In the genomic region with DNA sequence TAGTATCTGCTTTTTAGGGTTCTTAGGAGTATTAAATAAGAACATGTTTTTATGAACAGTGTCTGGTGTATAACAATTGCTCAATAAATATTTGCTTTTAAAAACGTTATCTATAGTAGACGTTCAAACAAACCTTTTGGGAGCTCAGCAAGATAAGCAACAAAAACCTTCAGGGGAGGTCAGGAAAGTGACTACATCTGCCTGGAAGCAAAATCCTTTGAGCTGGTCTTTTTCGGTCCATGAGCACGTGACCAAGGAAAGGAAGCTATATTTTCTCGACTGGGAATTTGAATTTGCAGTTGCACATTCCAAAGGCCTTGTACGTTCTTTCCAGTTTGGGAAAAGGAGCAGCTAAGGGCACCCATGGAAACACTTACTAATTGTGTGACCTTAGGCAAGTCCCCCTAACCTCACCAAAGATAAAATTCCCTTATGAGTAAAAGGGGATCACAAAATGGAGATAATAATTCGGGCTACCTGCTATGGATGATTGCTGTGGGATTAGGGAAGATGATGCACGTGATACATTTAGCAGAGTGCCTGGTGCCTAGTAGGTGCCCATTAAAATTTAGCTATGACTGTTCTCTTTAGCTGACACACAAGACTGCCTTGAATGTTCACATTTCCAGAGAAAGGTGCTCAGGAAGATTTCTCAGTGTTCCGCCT, we compare ENCODE assay signal across 8 cellular contexts. TPM values are rescaled to one million over a fixed set of nuclear protein-coding genes. Genes with fewer than 3 reads are reported as not detected.
DNase-seq lines count a peak whose midpoint lies in the region; ATAC-seq and TF ChIP-seq lines count a peak whose summit lies in the region.

No MANE protein-coding gene starts in this region.

- H4K91ac ChIP-seq in IMR-90 (ENCODE audit: insufficient read depth, low read depth, low read length) = 0 out of 2 replicates have a peak overlapping the region, but pooled peaks have one; percentile 19

- no peak overlapping the region for H4K5ac ChIP-seq in IMR-90 (ENCODE audit: low read depth, low read length)

- H3K4me3 Mint-ChIP-seq in central memory CD8-positive, alpha-beta T cell = peak overlapping the region; percentile 96
- H3K4me3 Mint-ChIP-seq in neural progenitor cell = no peak overlapping the region

- no peak overlapping the region for H2AK5ac ChIP-seq in IMR-90 (ENCODE audit: low read depth, low read length)

- ATAC-seq in IMR-90 (ENCODE audit: low read depth) (no peak), HG02970 (IDR thresholded peaks at IDR 0.05; ENCODE audit: low FRiP score, unreplicated experiment) (no peak)
- no peak for ATAC-seq in central memory CD8-positive, alpha-beta T cell (replicated peaks; ENCODE audit: extremely low read depth, poor library complexity, severe bottlenecking)

- H3K4me1 ChIP-seq in IMR-90 (ENCODE audit: control insufficient read depth, insufficient read depth, low read length) = peaks cover 16% of the 10 kb centered on the region
- H3K4me1 ChIP-seq in neural progenitor cell = no peaks in the 10 kb centered on the region

- no peak overlapping the region for H4K8ac ChIP-seq in IMR-90 (ENCODE audit: low read depth in 2 of 2, low read length in 2 of 2)

- dilution Hi-C loops in IMR-90 (cut with HindIII; ENCODE audit: low sequenced_read_pairs, unreplicated experiment) = no loop called here

- H2AK9ac ChIP-seq in IMR-90 (replicated peaks; ENCODE audit: low read depth, low read length, poor library complexity) = no peak overlapping the region

- TF ChIP-seq RAD21 in IMR-90 (IDR thresholded peaks at IDR 0.05; ENCODE audit: low read length) = no peak

- H3K14ac ChIP-seq in IMR-90 (replicated peaks; ENCODE audit: low read depth, low read length) = peak overlapping the region; percentile 19; the same call in 1 of the 2 replicates

- H2BK120ac ChIP-seq in IMR-90 (ENCODE audit: low read depth, low read length) = 0 out of 2 replicates have a peak overlapping the region, but pooled peaks have one; percentile 5

- TF ChIP-seq CTCF in GM12865 (IDR thresholded peaks at IDR 0.05; ENCODE audit: insufficient read depth, low read depth, low read length, missing control alignments) (no peak), IMR-90 (conservative IDR thresholded peaks at IDR 0.05; ENCODE audit: low read depth, low read length) (no peak), neural progenitor cell (IDR thresholded peaks at IDR 0.05) (no peak), lower leg skin (IDR thresholded peaks at IDR 0.05) (no peak)

- no peak overlapping the region for H3K23ac ChIP-seq in IMR-90 (ENCODE audit: low read depth, low read length)

- WGBS in IMR-90 (ENCODE audit: extremely low coverage in 2 of 2, insufficient read length in 1 of 2), 2 experiments = 84% methylated on average over 6 of the region's 9 CpGs; no CpG with 5 or more reads in 1 of the 2 experiments
- WGBS in lower leg skin, 2 donors = 59 to 67% methylated on average over 9 of the region's 9 CpGs

- H3K4me2 ChIP-seq in IMR-90 (ENCODE audit: low read depth, low read length) (peak overlapping the region; percentile 6), neural progenitor cell (no peak overlapping the region)

- H3K9me1 ChIP-seq in IMR-90 (ENCODE audit: insufficient read depth, low read length) = peaks cover 3% of the 10 kb centered on the region; the same call in 1 of the 2 replicates

- no peaks in the 10 kb centered on the region for H3K36me3 ChIP-seq in IMR-90 (ENCODE audit: control insufficient read depth, insufficient read depth, low read length)
- H3K36me3 ChIP-seq in neural progenitor cell = no peaks in the 10 kb centered on the region

- BruUV-seq in IMR-90 (replicated peaks; lab: Mats Ljungman, UMichigan) = no TSS peak

- peak overlapping the region; percentile 13 for H3K4ac ChIP-seq in IMR-90 (ENCODE audit: low read depth, low read length)

- H3K9ac ChIP-seq in IMR-90 (ENCODE audit: low read depth, low read length) = no peak overlapping the region
- H3K9ac ChIP-seq in neural progenitor cell = no peak overlapping the region

- no peaks in the 10 kb centered on the region for H3F3A ChIP-seq in neural progenitor cell (ENCODE audit: low read depth)

- H3K9me3 ChIP-seq in IMR-90 (ENCODE audit: control insufficient read depth, insufficient read depth, low read length) (no peaks in the 10 kb centered on the region), neural progenitor cell (ENCODE audit: low read depth) (no peaks in the 10 kb centered on the region)

- in situ Hi-C loops in IMR-90 (cut with MboI; ENCODE audit: low sequenced_read_pairs) = no loop called here

- H3K56ac ChIP-seq in IMR-90 (ENCODE audit: extremely low read depth, insufficient read depth, low read length) = no peak overlapping the region

- DNase-seq in GM12865 (ENCODE audit: low read depth) (no peak), IMR-90 (no peak), neural progenitor cell (ENCODE audit: low spot score) (no peak), lower leg skin (ENCODE audit: low spot score in 2 of 2) (no peak), SW 1271 (lab: John Stamatoyannopoulos, UW) (no peak), islet precursor cell (no peak)
- no peak for DNase-seq in central memory CD8-positive, alpha-beta T cell (ENCODE audit: low spot score in 2 of 2)

- CTCF ChIA-PET in IMR-90 (lab: Yijun Ruan, JAX) = interaction anchor here (1.4 to 2.3 kb wide), 2 partner anchors 9 to 28 kb away, joined by 3 to 14 read pairs; no protein-coding TSS in a partner anchor

- H3K27ac Mint-ChIP-seq in central memory CD8-positive, alpha-beta T cell (ENCODE audit: low read depth) = peak overlapping the region; percentile 98
- H3K27ac Mint-ChIP-seq in neural progenitor cell = no peak overlapping the region

- peaks cover 16% of the 10 kb centered on the region for H3K36me3 Mint-ChIP-seq in central memory CD8-positive, alpha-beta T cell (ENCODE audit: insufficient read depth)
- no peaks in the 10 kb centered on the region for H3K36me3 Mint-ChIP-seq in neural progenitor cell

- no peak overlapping the region for H2BK15ac ChIP-seq in IMR-90 (ENCODE audit: low read depth, low read length)

- H4K20me1 ChIP-seq in IMR-90 (ENCODE audit: insufficient read depth, low read length) (no peaks in the 10 kb centered on the region), neural progenitor cell (ENCODE audit: low read depth) (no peaks in the 10 kb centered on the region)

- H3K9me3 Mint-ChIP-seq in central memory CD8-positive, alpha-beta T cell = no peaks in the 10 kb centered on the region
- H3K9me3 Mint-ChIP-seq in neural progenitor cell = peaks cover 4% of the 10 kb centered on the region

- H2BK20ac ChIP-seq in IMR-90 (ENCODE audit: low read depth, low read length) = peak overlapping the region; percentile 39

- peaks cover 57% of the 10 kb centered on the region for H3K4me1 Mint-ChIP-seq in central memory CD8-positive, alpha-beta T cell
- peaks cover 6% of the 10 kb centered on the region for H3K4me1 Mint-ChIP-seq in neural progenitor cell

- H3K27me3 ChIP-seq in IMR-90 (ENCODE audit: control insufficient read depth, insufficient read depth, low read length) (peaks cover 2% of the 10 kb centered on the region; the same call in 1 of the 2 replicates), neural progenitor cell (no peaks in the 10 kb centered on the region)

- TF ChIP-seq POLR2A in IMR-90 (IDR thresholded peaks at IDR 0.05; ENCODE audit: low read depth, low read length) (no peak), lower leg skin (IDR thresholded peaks at IDR 0.05) (no peak)

- peak overlapping the region; percentile 97 for H3K4me3 ChIP-seq in GM12865 (ENCODE audit: low read depth, low read length)
- no peak overlapping the region for H3K4me3 ChIP-seq in IMR-90 (ENCODE audit: insufficient read depth, low read depth, low read length)
- no peak overlapping the region for H3K4me3 ChIP-seq in neural progenitor cell
- H3K4me3 ChIP-seq in lower leg skin (ENCODE audit: low read depth, poor library complexity, severe bottlenecking) = no peak overlapping the region

- no peaks in the 10 kb centered on the region for H3K79me1 ChIP-seq in IMR-90 (ENCODE audit: low read depth in 1 of 2, low read length in 2 of 2)

- POLR2A ChIA-PET in IMR-90 (lab: Charles Lee; ENCODE audit: unreplicated experiment) = no interaction called here

- H3K79me2 ChIP-seq in neural progenitor cell (ENCODE audit: low read depth) = no peaks in the 10 kb centered on the region

- no peak overlapping the region for H3K27ac ChIP-seq in IMR-90 (ENCODE audit: insufficient read depth, low read length)
- no peak overlapping the region for H3K27ac ChIP-seq in neural progenitor cell

- H2AFZ ChIP-seq in IMR-90 (replicated peaks; ENCODE audit: low read length, poor library complexity) (no peak overlapping the region), neural progenitor cell (replicated peaks) (peak overlapping the region; percentile 74)

- intact Hi-C loops in IMR-90 (cut with micrococcal nuclease) = no loop called here
- intact Hi-C loops in lower leg skin (cut with DNase I; ENCODE audit: low total_unique reads) = loop anchor here (10.0 kb wide), 1 partner anchor 1612 kb away; no protein-coding TSS in a partner anchor

- peak overlapping the region; percentile 23 for H2BK5ac ChIP-seq in IMR-90 (ENCODE audit: low read depth, low read length, poor library complexity, severe bottlenecking)

- H3K27me3 Mint-ChIP-seq in central memory CD8-positive, alpha-beta T cell = no peaks in the 10 kb centered on the region
- peaks cover 3% of the 10 kb centered on the region for H3K27me3 Mint-ChIP-seq in neural progenitor cell (ENCODE audit: insufficient read depth, low read depth)

- no peak overlapping the region; the same call in 1 of the 2 replicates for H3K18ac ChIP-seq in IMR-90 (ENCODE audit: low read depth, low read length)

TF ChIP-seq in IMR-90, 13 proteins besides CTCF, POLR2A, EP300 and RAD21 (continues in another document):
- TF ChIP-seq CEBPB (IDR thresholded peaks at IDR 0.05; ENCODE audit: low read depth, low read length) = no peak
- no peak for TF ChIP-seq CHD1 (IDR thresholded peaks at IDR 0.05; ENCODE audit: low read depth, low read length)
- TF ChIP-seq NFE2L2 (IDR thresholded peaks at IDR 0.05; ENCODE audit: low read depth, low read length) = no peak
- no peak for TF ChIP-seq FOS (IDR thresholded peaks at IDR 0.05; ENCODE audit: low read depth, low read length)
- TF ChIP-seq MAZ (IDR thresholded peaks at IDR 0.05; ENCODE audit: borderline replicate concordance, low read depth, low read length) = no peak
- no peak for TF ChIP-seq SMC3 (IDR thresholded peaks at IDR 0.05; ENCODE audit: low read depth, low read length)
- no peak for TF ChIP-seq BHLHE40 (IDR thresholded peaks at IDR 0.05; ENCODE audit: low read depth, low read length)

RNA-seq across cellular contexts. Expression of a gene that starts 45.4 kb away (rescaled TPM):
- total RNA-seq in IMR-90 (2012; rRNA removed) (95.0 and 98.6 TPM in 2 replicates), neural progenitor cell (ENCODE audit: low replicate concordance) (425 and 435 TPM in 2 replicates), lower leg skin (10 to 100 TPM; 31.5 to 46.3 (median 43.0) TPM)
- polyA plus RNA-seq in IMR-90 (2012; rRNA removed) = 118 and 229 TPM in 2 replicates
- 24.1 and 130 TPM in 2 replicates for polyA plus RNA-seq in IMR-90 (2012; cell fraction: cytosol; rRNA removed)
- polyA plus RNA-seq in IMR-90 (2012; cell fraction: nucleus; rRNA removed; ENCODE audit: low replicate concordance) = 6.4 and 52.4 TPM in 2 replicates

RNA-seq across cellular contexts. Expression of a gene that starts 48.1 kb away (rescaled TPM):
- 34.2 and 49.7 TPM in 2 replicates for total RNA-seq in IMR-90 (2012; rRNA removed)
- 12.6 and 15.9 TPM in 2 replicates for polyA plus RNA-seq in IMR-90 (2012; rRNA removed)
- polyA plus RNA-seq in IMR-90 (2012; cell fraction: cytosol; rRNA removed) = 3.2 TPM in 2 replicates
- 1.8 and 20.1 TPM in 2 replicates for polyA plus RNA-seq in IMR-90 (2012; cell fraction: nucleus; rRNA removed; ENCODE audit: low replicate concordance)
- 41.2 and 48.5 TPM in 2 replicates for total RNA-seq in neural progenitor cell (ENCODE audit: low replicate concordance)
- total RNA-seq in lower leg skin = 100 to 1,000 TPM in 1 of 4 donors, 10 to 100 TPM in 3; 65.6 to 125 (median 87.5) TPM
